16 cellular contexts compared by ENCODE assay signal in the genomic region with DNA sequence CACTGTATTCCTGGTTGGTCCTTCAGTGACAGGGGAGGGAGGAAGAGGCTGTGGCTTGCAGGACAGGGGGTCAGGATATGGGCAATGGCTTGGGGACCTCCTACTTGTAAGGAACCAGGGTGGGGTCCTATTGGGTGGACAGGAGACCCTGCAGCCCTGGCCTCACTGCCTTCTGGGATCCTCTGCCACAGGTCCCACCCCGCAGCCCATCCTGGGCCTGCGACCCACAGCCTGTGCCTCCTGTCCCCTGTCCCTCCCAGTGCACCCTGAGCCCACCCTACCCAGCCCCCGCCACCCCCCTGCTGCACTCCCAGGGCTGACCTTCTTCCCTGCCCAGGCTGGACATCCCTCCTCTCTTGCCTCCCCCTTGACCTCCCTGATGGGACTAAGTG. TPM values are rescaled to one million over a fixed set of nuclear protein-coding genes. Genes with fewer than 3 reads are reported as not detected.
DNase-seq lines count a peak whose midpoint lies in the region; ATAC-seq lines count a peak whose summit lies in the region.
"Had no signal": no experiment of that assay in that cellular context is flagged by ENCODE, and none has a peak within 500 bp of the region (broad histone marks: within the 10 kb centered on the region; RNA-seq: fewer than 3 reads in every experiment).

No MANE protein-coding gene starts in this region.

- H3K4me1 ChIP-seq in ES-I3 (ENCODE audit: insufficient read depth, low read length) (no peaks in the 10 kb centered on the region), Karpas-422 (ENCODE audit: low read length) (peaks cover 17% of the 10 kb centered on the region)

- H3K27me3 Mint-ChIP-seq in dendritic cell treated with granulocyte-macrophage colony-stimulating factor and Interleukin-4, amounts not matched to agents 40 ng/mL and 50 ng/mL, for 4 days: peaks cover 12% of the 10 kb centered on the region
- H3K27me3 Mint-ChIP-seq: activated CD4-positive, alpha-beta T cell treated with anti-CD3 and anti-CD28 coated beads, Interleukin-2, amount 10 ng/mL, durations not matched to agents 7 days and 5 days had no signal

- peak overlapping the region; percentile 99 for H2AFZ ChIP-seq in Karpas-422 (ENCODE audit: low read length)

- peak overlapping the region; percentile 69 for H3K4me2 ChIP-seq in Karpas-422 (ENCODE audit: low read depth, low read length, poor library complexity, severe bottlenecking)

- peak overlapping the region; percentile 56 for H3K27ac Mint-ChIP-seq in dendritic cell treated with granulocyte-macrophage colony-stimulating factor and Interleukin-4, amounts not matched to agents 40 ng/mL and 50 ng/mL, for 4 days
- H3K27ac Mint-ChIP-seq: activated CD4-positive, alpha-beta T cell treated with anti-CD3 and anti-CD28 coated beads, Interleukin-2, amount 10 ng/mL, durations not matched to agents 7 days and 5 days; CD4-positive, CD25-positive, alpha-beta regulatory T cell had no signal

- no peak for ATAC-seq in HG03159 (IDR thresholded peaks at IDR 0.05; ENCODE audit: unreplicated experiment)

- H3K9ac ChIP-seq in ES-I3 (ENCODE audit: low read depth, low read length): peak overlapping the region; percentile 41; the same call in 1 of the 2 replicates
- peak overlapping the region; percentile 75 for H3K9ac ChIP-seq in Karpas-422 (ENCODE audit: low read length)

- peaks cover 19% of the 10 kb centered on the region for H3K4me1 Mint-ChIP-seq in dendritic cell treated with granulocyte-macrophage colony-stimulating factor and Interleukin-4, amounts not matched to agents 40 ng/mL and 50 ng/mL, for 4 days (ENCODE audit: low read depth)

- H3K9me2 ChIP-seq in Karpas-422 (replicated peaks; ENCODE audit: insufficient read depth, low read length): no peaks in the 10 kb centered on the region

- no peaks in the 10 kb centered on the region for H3K27me3 ChIP-seq in Karpas-422 (ENCODE audit: low read length)

- no peak overlapping the region for H3K27ac ChIP-seq in Karpas-422 (ENCODE audit: low read length)
- H3K27ac ChIP-seq: tibial artery had no signal

- H3K36me3 ChIP-seq in ES-I3 (ENCODE audit: insufficient read depth, low read length): no peaks in the 10 kb centered on the region
- no peaks in the 10 kb centered on the region for H3K36me3 ChIP-seq in Karpas-422 (ENCODE audit: insufficient read depth, low read length)
- H3K36me3 ChIP-seq: tibial artery had no signal

- DNase-seq in Karpas-422: no peak
- DNase-seq in posterior vena cava (ENCODE audit: low spot score): peak; percentile 43
- DNase-seq in cerebellar cortex (ENCODE audit: low spot score): no peak
- DNase-seq in SKM-1 treated with dmso at 0.1 percent for 144 hours (lab: John Stamatoyannopoulos, UW; ENCODE audit: unreplicated experiment): no peak
- DNase-seq: NCI-H187 treated with DMSO at 0.1 percent for 48 hours had no signal

- intact Hi-C loops in dendritic cell treated with granulocyte-macrophage colony-stimulating factor and Interleukin-4, amounts not matched to agents 40 ng/mL and 50 ng/mL, for 4 days (cut with micrococcal nuclease): loop anchor here (2.0 kb wide), 1 partner anchor 127 kb away; no protein-coding TSS in a partner anchor
- intact Hi-C loops in posterior vena cava (cut with DNase I): loop anchor here (5.0 to 10.0 kb wide), 4 partner anchors 83 to 1565 kb away; no protein-coding TSS in a partner anchor

- H3K36me3 Mint-ChIP-seq in dendritic cell treated with granulocyte-macrophage colony-stimulating factor and Interleukin-4, amounts not matched to agents 40 ng/mL and 50 ng/mL, for 4 days (ENCODE audit: low read depth): no peaks in the 10 kb centered on the region
- H3K36me3 Mint-ChIP-seq: CD4-positive, CD25-positive, alpha-beta regulatory T cell had no signal

- H3K9me3 ChIP-seq in ES-I3 (ENCODE audit: control insufficient read depth, insufficient read depth, low read length): no peaks in the 10 kb centered on the region
- H3K9me3 ChIP-seq in Karpas-422 (ENCODE audit: low read length): no peaks in the 10 kb centered on the region
- H3K9me3 ChIP-seq: tibial artery had no signal

- H4K20me1 ChIP-seq in Karpas-422 (ENCODE audit: insufficient read depth, low read depth, low read length): no peaks in the 10 kb centered on the region

- H3K9me3 Mint-ChIP-seq in dendritic cell treated with granulocyte-macrophage colony-stimulating factor and Interleukin-4, amounts not matched to agents 40 ng/mL and 50 ng/mL, for 4 days: no peaks in the 10 kb centered on the region
- H3K9me3 Mint-ChIP-seq: activated CD4-positive, alpha-beta T cell treated with anti-CD3 and anti-CD28 coated beads, Interleukin-2, amount 10 ng/mL, durations not matched to agents 7 days and 5 days; CD4-positive, CD25-positive, alpha-beta regulatory T cell; effector memory CD8-positive, alpha-beta T cell; nephron had no signal

- H3K4me3 ChIP-seq in Karpas-422 (ENCODE audit: low read length): peak overlapping the region; percentile 48; the same call in 1 of the 2 replicates

- H3K79me2 ChIP-seq in Karpas-422 (ENCODE audit: low read length): no peaks in the 10 kb centered on the region

- no peak overlapping the region for H3K4me3 Mint-ChIP-seq in dendritic cell treated with granulocyte-macrophage colony-stimulating factor and Interleukin-4, amounts not matched to agents 40 ng/mL and 50 ng/mL, for 4 days
- H3K4me3 Mint-ChIP-seq: activated CD4-positive, alpha-beta T cell treated with anti-CD3 and anti-CD28 coated beads, Interleukin-2, amount 10 ng/mL, durations not matched to agents 7 days and 5 days; CD4-positive, CD25-positive, alpha-beta regulatory T cell; effector memory CD8-positive, alpha-beta T cell; nephron had no signal

RNA-seq across cellular contexts. Expression of a gene that starts 58.7 kb away (rescaled TPM):
- not detected in 2 replicates for total RNA-seq in Karpas-422 (2014; rRNA removed; shearing (Covaris generic); ENCODE audit: low replicate concordance)
- total RNA-seq in posterior vena cava: not detected
- total RNA-seq: activated CD4-positive, alpha-beta T cell treated with anti-CD3 and anti-CD28 coated beads, Interleukin-2, amount 10 ng/mL, durations not matched to agents 7 days and 5 days; CD4-positive, CD25-positive, alpha-beta regulatory T cell; liver; sciatic nerve; T-helper 2 cell treated with Interferon-gamma antibody and Interleukin-4, amounts not matched to agents 100 ng/mL and 5 ng/mL, for 36 hours had no signal
